1 cellular context compared by ENCODE assay signal in genomic region chr11:18526130-18526520, GRCh38.
TF ChIP-seq lines count a peak whose summit lies in the region.

No MANE protein-coding gene starts in this region.

TF ChIP-seq in WTC11, 78 proteins besides CTCF, POLR2A, EP300 and RAD21 (continued from another document):
- no peak for TF ChIP-seq CDX4 (CRISPR knock-in tag; IDR thresholded peaks at IDR 0.05; ENCODE audit: borderline replicate concordance)
- no peak for TF ChIP-seq ATF2 (CRISPR knock-in tag; IDR thresholded peaks at IDR 0.05; ENCODE audit: borderline replicate concordance, low read depth)
TF ChIP-seq in WTC11: peak in this region for 0.
